8 cellular contexts compared by ENCODE assay signal in the genomic region with DNA sequence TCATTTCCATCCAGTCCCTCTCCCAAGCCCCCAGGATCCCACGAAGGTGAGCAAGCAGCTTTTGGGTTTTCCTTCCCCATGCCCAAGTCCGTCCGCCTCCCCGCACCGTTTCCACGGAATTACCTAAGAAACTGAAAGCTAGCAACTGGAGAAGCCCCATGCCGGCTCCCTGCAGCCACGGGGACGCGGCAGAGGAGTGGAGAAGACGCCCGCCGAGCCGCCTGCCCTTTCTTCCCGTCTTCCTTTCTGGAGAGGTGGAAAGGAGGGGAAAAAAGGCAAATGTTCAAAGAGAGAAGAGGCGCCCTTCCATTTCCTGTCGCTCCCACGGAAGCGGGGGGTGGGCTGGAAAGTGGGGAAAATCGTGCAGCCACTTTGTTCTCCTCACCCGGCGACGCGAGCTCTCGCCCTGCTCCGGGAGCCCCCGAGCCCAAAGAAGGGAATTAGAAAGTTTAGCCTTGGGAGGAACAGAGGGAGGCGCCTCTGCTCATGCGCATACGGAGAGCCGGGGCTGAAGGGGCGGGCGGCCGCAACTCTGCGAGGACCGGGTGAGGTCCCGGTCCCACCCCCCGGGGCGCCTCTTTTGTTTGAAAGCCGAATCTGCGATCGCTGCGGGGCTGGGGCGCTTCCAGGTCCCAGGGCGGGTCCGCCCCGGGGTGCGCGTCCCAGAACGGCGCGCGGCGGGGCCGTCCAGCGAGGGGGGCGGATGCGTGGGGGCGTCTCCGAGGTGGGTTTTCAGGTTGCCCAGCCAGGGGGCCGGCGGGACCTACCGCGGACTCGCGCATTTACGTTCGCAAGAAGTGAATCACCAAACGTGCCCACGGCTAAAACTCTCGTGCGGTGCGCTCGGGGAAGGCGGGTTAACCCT. TPM values are rescaled to one million over a fixed set of nuclear protein-coding genes. Genes with fewer than 3 reads are reported as not detected.
A peak's percentile ranks its signal among the peaks of the same experiment; 100 is the strongest.
DNase-seq lines count a peak whose midpoint lies in the region; ATAC-seq and TF ChIP-seq lines count a peak whose summit lies in the region.

A gene (minus strand): TSS at position 436 of the 865 bp plus-strand sequence. CDS start 276 bp downstream, at position 160.

- peak; percentile 32 to 85 (median 78) for ATAC-seq in heart left ventricle
- no peak for ATAC-seq in GM21381 (IDR thresholded peaks at IDR 0.05; ENCODE audit: unreplicated experiment)

- H3K4me2 ChIP-seq in parathyroid adenoma (ENCODE audit: low read length) (peak within 1 kb of the TSS; percentile 91), Karpas-422 (ENCODE audit: low read depth, low read length, poor library complexity, severe bottlenecking) (no peak within 1 kb of the TSS)

- H3K27ac ChIP-seq in adrenal gland: peak within 1 kb of the TSS in 3 of 5 donors; percentile 45 to 86 (median 72)
- peak within 1 kb of the TSS; percentile 52 to 92 (median 86) for H3K27ac ChIP-seq in heart left ventricle
- peak within 1 kb of the TSS; percentile 1 for H3K27ac ChIP-seq in parathyroid adenoma
- no peak within 1 kb of the TSS for H3K27ac ChIP-seq in Karpas-422 (ENCODE audit: low read length)

- H3K36me3 ChIP-seq in adrenal gland (replicated peaks in 1 of 2) (no peaks in the 10 kb centered on the region), heart left ventricle (peaks cover 0 to 7% (median 5%) of the 10 kb centered on the region in 9 donors), parathyroid adenoma (ENCODE audit: control insufficient read depth, insufficient read depth, low read length) (no peaks in the 10 kb centered on the region), Karpas-422 (ENCODE audit: insufficient read depth, low read length) (no peaks in the 10 kb centered on the region)

- DNase-seq in DMS153 treated with DMSO at 0.1 percent for 48 hours (lab: John Stamatoyannopoulos, UW; ENCODE audit: unreplicated experiment) (peak; percentile 5), DMS153 (lab: John Stamatoyannopoulos, UW) (no peak), NCI-H2171 (lab: John Stamatoyannopoulos, UW) (peak; percentile 82), adrenal gland (peak; percentile 54 to 69 (median 62)), heart left ventricle (peak; percentile 78 to 84 (median 83)), Karpas-422 (no peak)

- H3K9me2 ChIP-seq in Karpas-422 (replicated peaks; ENCODE audit: insufficient read depth, low read length): no peaks in the 10 kb centered on the region

- H3K9ac ChIP-seq in parathyroid adenoma: no peak within 1 kb of the TSS
- H3K9ac ChIP-seq in Karpas-422 (ENCODE audit: low read length): no peak within 1 kb of the TSS

- WGBS in adrenal gland, 4 donors: 0 to 2% (median 1%) methylated on average over 25 to 75 of the region's 75 CpGs
- WGBS in heart left ventricle, 4 donors: 0 to 1% (median 0%) methylated on average over 31 to 75 of the region's 75 CpGs

- peak within 1 kb of the TSS; percentile 63 for H2AFZ ChIP-seq in parathyroid adenoma
- no peak within 1 kb of the TSS for H2AFZ ChIP-seq in Karpas-422 (ENCODE audit: low read length)

- TF ChIP-seq POLR2A in adrenal gland (IDR thresholded peaks at IDR 0.05) (peak in 1 of 2 donors; percentile 51), heart left ventricle (IDR thresholded peaks at IDR 0.05) (peak in 1 of 2 donors; percentile 59)

- H3K4me3 ChIP-seq in adrenal gland (peak within 1 kb of the TSS; percentile 34 to 84 (median 56)), heart left ventricle (peak within 1 kb of the TSS; percentile 63 to 91 (median 72)), parathyroid adenoma (ENCODE audit: low read depth, low read length) (peak within 1 kb of the TSS; percentile 73), Karpas-422 (ENCODE audit: low read length) (no peak within 1 kb of the TSS)

- no peaks in the 10 kb centered on the region for H3K79me2 ChIP-seq in parathyroid adenoma
- no peaks in the 10 kb centered on the region for H3K79me2 ChIP-seq in Karpas-422 (ENCODE audit: low read length)

- no peak for TF ChIP-seq CTCF in adrenal gland (IDR thresholded peaks at IDR 0.05)
- TF ChIP-seq CTCF in heart left ventricle (IDR thresholded peaks at IDR 0.05): no peak
- no peak for TF ChIP-seq CTCF in parathyroid adenoma (IDR thresholded peaks at IDR 0.05)

- no peaks in the 10 kb centered on the region for H4K20me1 ChIP-seq in Karpas-422 (ENCODE audit: insufficient read depth, low read depth, low read length)

- H3K4me1 ChIP-seq in adrenal gland (replicated peaks in 1 of 2): peaks cover 0 to 27% of the 10 kb centered on the region in 2 donors
- peaks cover 0 to 53% (median 35%) of the 10 kb centered on the region in 12 donors for H3K4me1 ChIP-seq in heart left ventricle
- peaks cover 7% of the 10 kb centered on the region for H3K4me1 ChIP-seq in parathyroid adenoma
- H3K4me1 ChIP-seq in Karpas-422 (ENCODE audit: low read length): no peaks in the 10 kb centered on the region

- no peaks in the 10 kb centered on the region for H3K9me3 ChIP-seq in adrenal gland (replicated peaks in 1 of 3)
- H3K9me3 ChIP-seq in heart left ventricle: no peaks in the 10 kb centered on the region
- no peaks in the 10 kb centered on the region for H3K9me3 ChIP-seq in parathyroid adenoma (ENCODE audit: control insufficient read depth, low read length)
- H3K9me3 ChIP-seq in Karpas-422 (ENCODE audit: low read length): no peaks in the 10 kb centered on the region

- intact Hi-C loops in adrenal gland (cut with DNase I) (loop anchor here in 1 of 2 donors (10.0 kb wide), 1 partner anchor 108 kb away; a partner anchor contains a TSS), heart left ventricle (cut with DNase I) (loop anchor here in 9 of 10 donors (5.0 to 10.0 kb wide), 7 partner anchors 36 to 144 kb away; a partner anchor contains a TSS)

- H3K27me3 ChIP-seq in adrenal gland (peaks cover 8% of the 10 kb centered on the region), heart left ventricle (peaks cover 0 to 36% (median 0%) of the 10 kb centered on the region in 9 donors), parathyroid adenoma (ENCODE audit: control insufficient read depth, insufficient read depth, low read length) (no peaks in the 10 kb centered on the region), Karpas-422 (ENCODE audit: low read length) (0 out of 2 replicates have a peak, but pooled peaks cover 3% of the 10 kb centered on the region)

RNA-seq across cellular contexts. Expression of the gene that starts here (rescaled TPM):
- total RNA-seq in adrenal gland (100 to 1,000 TPM in 1 of 8 donors, 10 to 100 TPM in 7; 48.6 to 114 (median 85.6) TPM), heart left ventricle (100 to 1,000 TPM in 2 of 9 donors, 10 to 100 TPM in 7; 29.1 to 121 (median 58.0) TPM)
- polyA plus RNA-seq in adrenal gland (100 to 1,000 TPM in 2 of 3 donors, 10 to 100 TPM in 1; 73.6 to 164 (median 144) TPM), heart left ventricle (10 to 100 TPM; 51.6 to 53.2 TPM)
- total RNA-seq in Karpas-422 (2014; rRNA removed; shearing (Covaris generic); ENCODE audit: low replicate concordance): not detected in 2 replicates

Comparison
In these comparisons a context has a peak if more than half of its experiments do, and no peak if none do; other contexts are left out.
1. RNA of the gene that starts here (total RNA-seq): 48.6 to 114 TPM in adrenal gland and 29.1 to 121 TPM in heart left ventricle; not detected in Karpas-422; every median in the first group is over 10 times any median in the second.
2. DNase-seq: peak in DMS153 treated with DMSO at 0.1 percent for 48 hours (single experiment), NCI-H2171 (single experiment), adrenal gland (7 of 7) and heart left ventricle (5 of 5); none in DMS153 (single experiment) and Karpas-422 (single experiment).